In genomic region chr2:181146171-181146570, GRCh38 we compare ENCODE assay signal across 23 cellular contexts.
A peak's percentile ranks its signal among the peaks of the same experiment; 100 is the strongest.
DNase-seq lines count a peak whose midpoint lies in the region; ATAC-seq, FAIRE-seq and TF ChIP-seq lines count a peak whose summit lies in the region.
"Had no signal": no experiment of that assay in that cellular context is flagged by ENCODE, and none has a peak within 500 bp of the region (broad histone marks: within the 10 kb centered on the region; RNA-seq: fewer than 3 reads in every experiment).

No MANE protein-coding gene starts in this region.

- no TSS peak for BruUV-seq in Calu3 (replicated peaks; lab: Mats Ljungman, UMichigan)

- POLR2A ChIA-PET in CD4-positive, alpha-beta T cell (lab: Charles Lee), result interaction anchor here (1.0 to 1.6 kb wide), 2 partner anchors 18 to 21 kb away, joined by 3 to 4 read pairs; no protein-coding TSS in a partner anchor

- H3K4me1 Mint-ChIP-seq in CD4-positive, alpha-beta T cell (ENCODE audit: low read depth), result peaks cover 69% of the 10 kb centered on the region
- peaks cover 52% of the 10 kb centered on the region for H3K4me1 Mint-ChIP-seq in activated T-helper 1 cell treated with anti-CD3 and anti-CD28 coated beads, Interleukin-12 subunit alpha, Interleukin-12 subunit beta, Interleukin-2, Interleukin-4 antibody, amounts not matched to agents 30 ng/mL and 10 ng/mL and 1 ng/mL, durations not matched to agents 14 hours and 24 hours and 36 hours (ENCODE audit: low read depth)
- H3K4me1 Mint-ChIP-seq in Calu3 (ENCODE audit: low read depth, unreplicated experiment), result no peaks in the 10 kb centered on the region

- H3K27me3 ChIP-seq in CD4-positive, alpha-beta T cell (ENCODE audit: control insufficient read depth, insufficient read depth, low read length), result no peaks in the 10 kb centered on the region
- H3K27me3 ChIP-seq in ascending aorta, result no peaks in the 10 kb centered on the region
- H3K27me3 ChIP-seq: MG63, SJCRH30 had no signal

- H3K27ac Mint-ChIP-seq in CD4-positive, alpha-beta T cell, result peak overlapping the region; percentile 31
- H3K27ac Mint-ChIP-seq in activated T-helper 1 cell treated with anti-CD3 and anti-CD28 coated beads, Interleukin-12 subunit alpha, Interleukin-12 subunit beta, Interleukin-2, Interleukin-4 antibody, amounts not matched to agents 30 ng/mL and 10 ng/mL and 1 ng/mL, durations not matched to agents 14 hours and 24 hours and 36 hours, result peak overlapping the region; percentile 21
- no peak overlapping the region for H3K27ac Mint-ChIP-seq in Calu3 (ENCODE audit: unreplicated experiment)
- H3K27ac Mint-ChIP-seq: activated CD4-positive, alpha-beta T cell treated with anti-CD3 and anti-CD28 coated beads for 36 hours; type B pancreatic cell had no signal

- TF ChIP-seq POLR2A in GM12891 (IDR thresholded peaks at IDR 0.05; ENCODE audit: low read depth, low read length), result no peak

- ATAC-seq in CD4-positive, alpha-beta T cell (ENCODE audit: poor library complexity), result peak; percentile 9
- peak; percentile 45 for ATAC-seq in mucosa of descending colon
- ATAC-seq: activated CD4-positive, alpha-beta T cell treated with anti-CD3 and anti-CD28 coated beads for 36 hours; psoas muscle had no signal

- intact Hi-C loops in CD4-positive, alpha-beta T cell (cut with DNase I, micrococcal nuclease), result no loop called here
- intact Hi-C loops in activated T-helper 1 cell treated with anti-CD3 and anti-CD28 coated beads, Interleukin-12 subunit alpha, Interleukin-12 subunit beta, Interleukin-2, Interleukin-4 antibody, amounts not matched to agents 30 ng/mL and 10 ng/mL and 1 ng/mL, durations not matched to agents 14 hours and 24 hours and 36 hours (cut with micrococcal nuclease), result no loop called here
- intact Hi-C loops in mucosa of descending colon (cut with DNase I, micrococcal nuclease) (no loop called here), Calu3 (cut with micrococcal nuclease; ENCODE audit: unreplicated experiment) (no loop called here), ascending aorta (cut with DNase I) (no loop called here)

- FAIRE-seq in GM12891 (lab: Jason Lieb, UNC), result peak; percentile 16
- FAIRE-seq: H1, RCC 7860 had no signal

- TF ChIP-seq CTCF in CD4-positive, alpha-beta T cell (IDR thresholded peaks at IDR 0.05), result no peak
- TF ChIP-seq CTCF in mucosa of descending colon (IDR thresholded peaks at IDR 0.05), result no peak
- TF ChIP-seq CTCF in Calu3 (IDR thresholded peaks at IDR 0.05; ENCODE audit: unreplicated experiment), result no peak
- no peak for TF ChIP-seq CTCF in ascending aorta (IDR thresholded peaks at IDR 0.05)

- DNase-seq in CD4-positive, alpha-beta T cell, result no peak
- DNase-seq in GM12891 (ENCODE audit: insufficient read length, low spot score), result no peak
- no peak for DNase-seq in activated T-helper 1 cell treated with anti-CD3 and anti-CD28 coated beads, Interleukin-12 subunit alpha, Interleukin-12 subunit beta, Interleukin-2, Interleukin-4 antibody, amounts not matched to agents 30 ng/mL and 10 ng/mL and 1 ng/mL, durations not matched to agents 14 hours and 24 hours and 36 hours (ENCODE audit: low spot score)
- no peak for DNase-seq in mucosa of descending colon
- no peak for DNase-seq in Calu3
- DNase-seq in ascending aorta (ENCODE audit: low spot score in 2 of 2), result no peak
- no peak for DNase-seq in effector CD4-positive, alpha-beta T cell
- no peak for DNase-seq in activated CD8-positive, alpha-beta memory T cell treated with anti-CD3 and anti-CD28 coated beads, Interleukin-2, amount 50 U/mL, for 48 hours
- DNase-seq: activated CD4-positive, alpha-beta T cell treated with anti-CD3 and anti-CD28 coated beads for 36 hours; activated naive CD4-positive, alpha-beta T cell treated with anti-CD3 and anti-CD28 coated beads, Interleukin-2, amount 50 U/mL, for 16 hours; DMS79 treated with DMSO at 0.1 percent for 48 hours; IMR-90; MG63; NCI-H1417; NCI-H2107; NCI-H510A treated with DMSO at 0.1 percent for 48 hours; NK-92 treated with Interleukin-12 subunit alpha and Interleukin-12 subunit beta, amount 100 ng/mL, for 24 hours; SJCRH30; T-helper 1 cell had no signal

- H3K4me3 ChIP-seq in mucosa of descending colon (no peak overlapping the region), ascending aorta (no peak overlapping the region)
- H3K4me3 ChIP-seq: MG63, psoas muscle, SJCRH30 had no signal

- H3K27ac ChIP-seq in CD4-positive, alpha-beta T cell (ENCODE audit: low read depth, low read length), result no peak overlapping the region
- H3K27ac ChIP-seq in ascending aorta, result no peak overlapping the region
- H3K27ac ChIP-seq: psoas muscle, SJCRH30 had no signal

- H3K9me3 ChIP-seq in CD4-positive, alpha-beta T cell (ENCODE audit: control insufficient read depth, low read length), result no peaks in the 10 kb centered on the region
- H3K9me3 ChIP-seq in mucosa of descending colon (no peaks in the 10 kb centered on the region), ascending aorta (no peaks in the 10 kb centered on the region)
- H3K9me3 ChIP-seq: psoas muscle, SJCRH30 had no signal

- CTCF ChIA-PET in CD4-positive, alpha-beta T cell (lab: Charles Lee), result interaction anchor here (1.0 to 1.9 kb wide), 4 partner anchors 15 to 311 kb away, joined by 3 to 6 read pairs (median 5); partner anchors contain the start of gene ITGA4
- CTCF ChIA-PET in Calu3 (lab: Charles Lee), result no interaction called here

- peaks cover 3% of the 10 kb centered on the region for H3K36me3 Mint-ChIP-seq in CD4-positive, alpha-beta T cell (ENCODE audit: low read depth)
- peaks cover 9% of the 10 kb centered on the region for H3K36me3 Mint-ChIP-seq in activated T-helper 1 cell treated with anti-CD3 and anti-CD28 coated beads, Interleukin-12 subunit alpha, Interleukin-12 subunit beta, Interleukin-2, Interleukin-4 antibody, amounts not matched to agents 30 ng/mL and 10 ng/mL and 1 ng/mL, durations not matched to agents 14 hours and 24 hours and 36 hours (ENCODE audit: low read depth)
- no peaks in the 10 kb centered on the region for H3K36me3 Mint-ChIP-seq in Calu3 (ENCODE audit: insufficient read depth, unreplicated experiment)
- H3K36me3 Mint-ChIP-seq: type B pancreatic cell had no signal

- no peaks in the 10 kb centered on the region for H3K27me3 Mint-ChIP-seq in CD4-positive, alpha-beta T cell
- no peaks in the 10 kb centered on the region for H3K27me3 Mint-ChIP-seq in activated T-helper 1 cell treated with anti-CD3 and anti-CD28 coated beads, Interleukin-12 subunit alpha, Interleukin-12 subunit beta, Interleukin-2, Interleukin-4 antibody, amounts not matched to agents 30 ng/mL and 10 ng/mL and 1 ng/mL, durations not matched to agents 14 hours and 24 hours and 36 hours (ENCODE audit: insufficient read depth)
- H3K27me3 Mint-ChIP-seq in Calu3 (ENCODE audit: unreplicated experiment), result no peaks in the 10 kb centered on the region
- H3K27me3 Mint-ChIP-seq: activated CD4-positive, alpha-beta T cell treated with anti-CD3 and anti-CD28 coated beads for 36 hours; type B pancreatic cell had no signal

- no peak overlapping the region for H3K4me3 Mint-ChIP-seq in CD4-positive, alpha-beta T cell
- no peak overlapping the region for H3K4me3 Mint-ChIP-seq in activated T-helper 1 cell treated with anti-CD3 and anti-CD28 coated beads, Interleukin-12 subunit alpha, Interleukin-12 subunit beta, Interleukin-2, Interleukin-4 antibody, amounts not matched to agents 30 ng/mL and 10 ng/mL and 1 ng/mL, durations not matched to agents 14 hours and 24 hours and 36 hours
- no peak overlapping the region for H3K4me3 Mint-ChIP-seq in Calu3 (ENCODE audit: low read depth, unreplicated experiment)
- H3K4me3 Mint-ChIP-seq: activated CD4-positive, alpha-beta T cell treated with anti-CD3 and anti-CD28 coated beads for 36 hours; type B pancreatic cell had no signal

- no peaks in the 10 kb centered on the region for H3K9me3 Mint-ChIP-seq in CD4-positive, alpha-beta T cell
- H3K9me3 Mint-ChIP-seq in activated T-helper 1 cell treated with anti-CD3 and anti-CD28 coated beads, Interleukin-12 subunit alpha, Interleukin-12 subunit beta, Interleukin-2, Interleukin-4 antibody, amounts not matched to agents 30 ng/mL and 10 ng/mL and 1 ng/mL, durations not matched to agents 14 hours and 24 hours and 36 hours, result no peaks in the 10 kb centered on the region
- no peaks in the 10 kb centered on the region for H3K9me3 Mint-ChIP-seq in Calu3 (ENCODE audit: low read depth, unreplicated experiment)
- H3K9me3 Mint-ChIP-seq: type B pancreatic cell had no signal

- no peaks in the 10 kb centered on the region for H3K36me3 ChIP-seq in mucosa of descending colon (ENCODE audit: low read depth)
- no peaks in the 10 kb centered on the region for H3K36me3 ChIP-seq in ascending aorta
- H3K36me3 ChIP-seq: MG63, SJCRH30 had no signal

- H3K4me1 ChIP-seq in mucosa of descending colon (ENCODE audit: low read depth) (no peaks in the 10 kb centered on the region), ascending aorta (no peaks in the 10 kb centered on the region)
- H3K4me1 ChIP-seq: psoas muscle, SJCRH30 had no signal

TF ChIP-seq in GM12891, 5 proteins besides CTCF, POLR2A, EP300 and RAD21:
- TF ChIP-seq SPI1 (IDR thresholded peaks at IDR 0.05; ENCODE audit: low read depth, low read length), result no peak
- TF ChIP-seq POU2F2 (IDR thresholded peaks at IDR 0.05; ENCODE audit: low read depth, low read length), result no peak
- no peak for TF ChIP-seq TAF1 (IDR thresholded peaks at IDR 0.05; ENCODE audit: low read depth, low read length)
- no peak for TF ChIP-seq PAX5 (IDR thresholded peaks at IDR 0.05; ENCODE audit: insufficient read depth, low read length, severe bottlenecking)
- TF ChIP-seq POLR2AphosphoS5 (IDR thresholded peaks at IDR 0.05; ENCODE audit: low read depth, low read length), result no peak
